Comparison of ENCODE assay signal across 8 cellular contexts in genomic region chr12:92466391-92467305, GRCh38.
DNase-seq lines count a peak whose midpoint lies in the region; ATAC-seq and TF ChIP-seq lines count a peak whose summit lies in the region.

No MANE protein-coding gene starts in this region.

- intact Hi-C loops in body of pancreas (cut with DNase I) (no loop called here), vagina (cut with DNase I) (no loop called here)

- peaks cover 53% of the 10 kb centered on the region for H3K4me1 Mint-ChIP-seq in neural crest cell
- peaks cover 28 to 44% (median 42%) of the 10 kb centered on the region in 3 donors for H3K4me1 Mint-ChIP-seq in CD8-positive, alpha-beta memory T cell

- peak overlapping the region; percentile 8; the same call in 1 of the 2 replicates for H3K4me3 ChIP-seq in HUES64 (ENCODE audit: low read length)
- H3K4me3 ChIP-seq in body of pancreas = no peak overlapping the region
- no peak overlapping the region for H3K4me3 ChIP-seq in vagina
- H3K4me3 ChIP-seq in CD8-positive, alpha-beta memory T cell (ENCODE audit: low read length) = no peak overlapping the region

- H3K9me3 Mint-ChIP-seq in neural crest cell = peaks cover 12% of the 10 kb centered on the region
- H3K9me3 Mint-ChIP-seq in CD8-positive, alpha-beta memory T cell = no peaks in the 10 kb centered on the region

- H3K27ac ChIP-seq in HUES64 (ENCODE audit: low read depth, low read length) (peak overlapping the region; percentile 88; the same call in 1 of the 2 replicates), body of pancreas (peak overlapping the region; percentile 19 to 55 (median 32)), vagina (no peak overlapping the region)
- no peak overlapping the region for H3K27ac ChIP-seq in CD8-positive, alpha-beta memory T cell (ENCODE audit: low read depth, low read length)

- peak overlapping the region; percentile 95 for H3K27ac Mint-ChIP-seq in neural crest cell (ENCODE audit: unreplicated experiment)
- peak overlapping the region in 1 of 8 donors; percentile 9 for H3K27ac Mint-ChIP-seq in CD8-positive, alpha-beta memory T cell

- peaks cover 10% of the 10 kb centered on the region for H3K36me3 Mint-ChIP-seq in neural crest cell (ENCODE audit: low read depth)
- peaks cover 0 to 14% (median 0%) of the 10 kb centered on the region in 3 donors for H3K36me3 Mint-ChIP-seq in CD8-positive, alpha-beta memory T cell

- H3K27me3 ChIP-seq in HUES64 (ENCODE audit: insufficient read depth, low read length) (no peaks in the 10 kb centered on the region), body of pancreas (no peaks in the 10 kb centered on the region), vagina (no peaks in the 10 kb centered on the region)
- no peaks in the 10 kb centered on the region for H3K27me3 ChIP-seq in CD8-positive, alpha-beta memory T cell (ENCODE audit: insufficient read depth, low read length, poor library complexity, severe bottlenecking)

- DNase-seq in DMS53 (lab: John Stamatoyannopoulos, UW) (peak; percentile 74), body of pancreas (peak; percentile 20 to 65 (median 36)), neural crest cell (ENCODE audit: low read depth, low spot score) (no peak), vagina (ENCODE audit: extremely low spot score in 2 of 2) (no peak)
- no peak for DNase-seq in CD8-positive, alpha-beta memory T cell
- DNase-seq in stimulated activated naive CD8-positive, alpha-beta T cell treated with anti-CD3 and anti-CD28 coated beads, Interleukin-15, Interleukin-2, amounts not matched to agents 100 U/mL and 50 U/mL, for 24 hours = no peak

- POLR2A ChIA-PET in CD8-positive, alpha-beta memory T cell (lab: Charles Lee) = no interaction called here

- H3K36me3 ChIP-seq in HUES64 (ENCODE audit: insufficient read depth, low read length) (no peaks in the 10 kb centered on the region), body of pancreas (replicated peaks in 1 of 2; ENCODE audit: insufficient read depth in 1 of 2, low read depth in 2 of 2) (no peaks in the 10 kb centered on the region), vagina (no peaks in the 10 kb centered on the region)
- H3K36me3 ChIP-seq in CD8-positive, alpha-beta memory T cell (ENCODE audit: insufficient read depth, low read length) = no peaks in the 10 kb centered on the region

- H3K4me3 Mint-ChIP-seq in neural crest cell = peak overlapping the region; percentile 40
- no peak overlapping the region for H3K4me3 Mint-ChIP-seq in CD8-positive, alpha-beta memory T cell

- H3K9me3 ChIP-seq in HUES64 (ENCODE audit: insufficient read depth, low read depth, low read length) (no peaks in the 10 kb centered on the region), body of pancreas (no peaks in the 10 kb centered on the region), vagina (no peaks in the 10 kb centered on the region)
- no peaks in the 10 kb centered on the region for H3K9me3 ChIP-seq in CD8-positive, alpha-beta memory T cell (ENCODE audit: low read length)

- 43% methylated on average over 13 of the region's 13 CpGs for WGBS in HUES64
- 42 to 49% methylated on average over 13 of the region's 13 CpGs for WGBS in body of pancreas, 2 donors

- CTCF ChIA-PET in CD8-positive, alpha-beta memory T cell (lab: Charles Lee) = no interaction called here

- peak overlapping the region; percentile 12; the same call in 1 of the 2 replicates for H3K9ac ChIP-seq in HUES64 (ENCODE audit: low read depth, low read length)

- H3K27me3 Mint-ChIP-seq in neural crest cell (ENCODE audit: low read depth) = no peaks in the 10 kb centered on the region
- no peaks in the 10 kb centered on the region for H3K27me3 Mint-ChIP-seq in CD8-positive, alpha-beta memory T cell

- TF ChIP-seq POLR2A in body of pancreas (IDR thresholded peaks at IDR 0.05) = peak in 1 of 3 donors; percentile 34
- TF ChIP-seq POLR2A in vagina (IDR thresholded peaks at IDR 0.05) = no peak

- TF ChIP-seq CTCF in body of pancreas (IDR thresholded peaks at IDR 0.05) (no peak), neural crest cell (conservative IDR thresholded peaks at IDR 0.05) (no peak), vagina (IDR thresholded peaks at IDR 0.05) (no peak)

- ATAC-seq in GM21360 (IDR thresholded peaks at IDR 0.05; ENCODE audit: unreplicated experiment) (peak; percentile 34), body of pancreas (peak; percentile 74)
- ATAC-seq in stimulated activated naive CD8-positive, alpha-beta T cell treated with anti-CD3 and anti-CD28 coated beads, Interleukin-15, Interleukin-2, amounts not matched to agents 100 U/mL and 50 U/mL, for 24 hours = no peak

- H3K4me1 ChIP-seq in HUES64 (ENCODE audit: insufficient read depth, low read length) = peaks cover 47% of the 10 kb centered on the region
- H3K4me1 ChIP-seq in body of pancreas = peaks cover 22% of the 10 kb centered on the region
- peaks cover 9% of the 10 kb centered on the region for H3K4me1 ChIP-seq in vagina
- peaks cover 16% of the 10 kb centered on the region for H3K4me1 ChIP-seq in CD8-positive, alpha-beta memory T cell (ENCODE audit: insufficient read depth, low read length)

Comparison
In these comparisons a context has a peak if more than half of its experiments do, and no peak if none do; other contexts are left out.
1. DNase-seq: peak in DMS53 (single experiment) and body of pancreas (4 of 4); none in neural crest cell (single experiment), vagina (0 of 2), CD8-positive, alpha-beta memory T cell (0 of 5) and stimulated activated naive CD8-positive, alpha-beta T cell treated with anti-CD3 and anti-CD28 coated beads, Interleukin-15, Interleukin-2, amounts not matched to agents 100 U/mL and 50 U/mL, for 24 hours (single experiment).
2. H3K27ac ChIP-seq: peak in HUES64 (single experiment) and body of pancreas (4 of 4); none in vagina (single experiment) and CD8-positive, alpha-beta memory T cell (single experiment).